Comparison of ENCODE assay signal across 26 cellular contexts in genomic region chr6:109282732-109283131, GRCh38.
A peak's percentile ranks its signal among the peaks of the same experiment; 100 is the strongest.
DNase-seq lines count a peak whose midpoint lies in the region; ATAC-seq, FAIRE-seq and TF ChIP-seq lines count a peak whose summit lies in the region.
"Had no signal": no experiment of that assay in that cellular context is flagged by ENCODE, and none has a peak within 500 bp of the region (broad histone marks: within the 10 kb centered on the region; RNA-seq: fewer than 3 reads in every experiment).

No MANE protein-coding gene starts in this region.

- ATAC-seq in K562 = no peak
- no peak for ATAC-seq in psoas muscle
- ATAC-seq: A549 had no signal

- H3K79me2 ChIP-seq in K562 (ENCODE audit: control insufficient read depth, insufficient read depth, low read length) (no peaks in the 10 kb centered on the region), osteoblast (ENCODE audit: insufficient read depth, low read length) (no peaks in the 10 kb centered on the region)

- CTCF ChIA-PET in K562 (lab: Yijun Ruan, JAX; ENCODE audit: low intra/inter-chr PET ratio) = no interaction called here

- in situ Hi-C loops in KBM-7 (cut with MboI; ENCODE audit: low pct_unique_long_range_greater_than_20kb, low sequenced_read_pairs) (no loop called here), K562 (cut with MboI) (no loop called here)

- no peak for TF ChIP-seq EP300 in K562 (IDR thresholded peaks at IDR 0.05; ENCODE audit: low read length)

- H3K9ac ChIP-seq in K562 (ENCODE audit: insufficient read depth in 1 of 2, low read depth in 2 of 2, low read length in 2 of 2) = no peak overlapping the region
- H3K9ac ChIP-seq: SK-N-SH had no signal

- POLR2A ChIA-PET in K562 (lab: Yijun Ruan, JAX) = interaction anchor here (1.0 kb wide), 1 partner anchor 13 kb away, joined by 4 read pairs; no protein-coding TSS in a partner anchor

- H3K4me1 ChIP-seq in K562 (replicated peaks in 1 of 2; ENCODE audit: control insufficient read depth in 2 of 2, insufficient read depth in 2 of 2, low read length in 2 of 2) = peaks cover 11 to 13% of the 10 kb centered on the region in 2 experiments; a peak in 4 of 5 replicates
- H3K4me1 ChIP-seq in psoas muscle = no peaks in the 10 kb centered on the region
- no peaks in the 10 kb centered on the region for H3K4me1 ChIP-seq in osteoblast (ENCODE audit: insufficient read depth, low read length)
- H3K4me1 ChIP-seq: A549, BE2C had no signal

- FAIRE-seq in K562 (lab: Jason Lieb, UNC) = no peak
- FAIRE-seq: A549, H1 had no signal

- TF ChIP-seq RAD21 in K562 (CRISPR knock-in tag; conservative IDR thresholded peaks at IDR 0.05 in 1 of 2, IDR thresholded peaks at IDR 0.05 in 1 of 2) = no peak

- intact Hi-C loops in K562 (cut with micrococcal nuclease) = no loop called here
- intact Hi-C loops in psoas muscle (cut with DNase I) = loop anchor here in 1 of 2 donors (10.0 kb wide), 1 partner anchor 48 kb away; no protein-coding TSS in a partner anchor

- 100% methylated on average over 1 of the region's 1 CpG for WGBS in K562 (ENCODE audit: insufficient coverage, low coverage, missing lambda C conversion rate)
- WGBS in psoas muscle, 3 donors = 92 to 100% (median 93%) methylated on average over 1 of the region's 1 CpG

- no peaks in the 10 kb centered on the region for H3K9me1 ChIP-seq in K562 (ENCODE audit: control insufficient read depth, insufficient read depth, low read length)

- TF ChIP-seq CTCF in NB4 (IDR thresholded peaks at IDR 0.05; ENCODE audit: low read depth, low read length) = no peak
- TF ChIP-seq CTCF in K562 (IDR thresholded peaks at IDR 0.05 in 2 of 3, conservative IDR thresholded peaks at IDR 0.05 in 1 of 3; ENCODE audit: insufficient read depth in 2 of 3, low read depth in 1 of 3, low read length in 3 of 3) = no peak
- TF ChIP-seq CTCF in GM20000 (IDR thresholded peaks at IDR 0.05; ENCODE audit: extremely low read depth, missing control alignments) = no peak
- TF ChIP-seq CTCF in psoas muscle (IDR thresholded peaks at IDR 0.05) = no peak
- no peak for TF ChIP-seq CTCF in osteoblast (IDR thresholded peaks at IDR 0.05; ENCODE audit: extremely low read depth, low read depth, low read length)

- H3K9me3 ChIP-seq in K562 (replicated peaks; ENCODE audit: control insufficient read depth, insufficient read depth, low read depth, low read length) (no peaks in the 10 kb centered on the region), psoas muscle (no peaks in the 10 kb centered on the region), osteoblast (ENCODE audit: low read depth, low read length) (no peaks in the 10 kb centered on the region)
- H3K9me3 ChIP-seq: A549, BE2C, SK-N-SH had no signal

- H3K4me2 ChIP-seq in K562 (ENCODE audit: insufficient read depth, low read length) (no peak overlapping the region), osteoblast (ENCODE audit: insufficient read depth, low read length) (no peak overlapping the region)
- H3K4me2 ChIP-seq: A549, PC-9, SK-N-SH had no signal

- no TSS peak for BruUV-seq in K562 (replicated peaks; lab: Mats Ljungman, UMichigan)

- DNase-seq in KBM-7 (peak; percentile 41), NB4 (ENCODE audit: low read depth) (peak; percentile 21), OCI-M1 (lab: John Stamatoyannopoulos, UW) (peak; percentile 36), K562 (ENCODE audit: extremely low read depth in 1 of 4, low spot score in 3 of 4) (no peak), GM20000 (ENCODE audit: low spot score) (no peak), psoas muscle (no peak), NCI-H1417 treated with DMSO at 0.1 percent for 48 hours (lab: John Stamatoyannopoulos, UW) (no peak), osteoblast (ENCODE audit: insufficient read length, low spot score, missing footprints) (no peak)
- DNase-seq: BE2C; CD4-positive, CD25-positive, alpha-beta regulatory T cell; DMS79; IMR-90; Karpas-422; NCI-H1092 treated with DMSO at 0.1 percent for 48 hours; NCI-H146; NCI-H2029; NCI-H2227 treated with DMSO at 0.1 percent for 48 hours; NCI-H510A; NCI-H748 treated with DMSO at 0.1 percent for 48 hours; PC-9; RPMI8226; SHP77; SK-N-SH; T-helper 1 cell had no signal

- H4K20me1 ChIP-seq in K562 (replicated peaks; ENCODE audit: control insufficient read depth, insufficient read depth, low read length) (no peaks in the 10 kb centered on the region), osteoblast (ENCODE audit: insufficient read depth, low read length) (no peaks in the 10 kb centered on the region)

- H3K36me3 ChIP-seq in K562 (ENCODE audit: control insufficient read depth, insufficient read depth, low read length) = no peaks in the 10 kb centered on the region
- no peaks in the 10 kb centered on the region for H3K36me3 ChIP-seq in psoas muscle (ENCODE audit: insufficient read depth in 1 of 2, low read depth in 1 of 2)
- no peaks in the 10 kb centered on the region for H3K36me3 ChIP-seq in osteoblast (ENCODE audit: insufficient read depth, low read length)
- H3K36me3 ChIP-seq: BE2C had no signal

- TF ChIP-seq POLR2A in NB4 (IDR thresholded peaks at IDR 0.05; ENCODE audit: extremely low read depth, insufficient read length) (no peak), K562 (conservative IDR thresholded peaks at IDR 0.05) (no peak)

- no peak overlapping the region for H2AFZ ChIP-seq in K562 (ENCODE audit: low read depth, low read length)
- no peak overlapping the region for H2AFZ ChIP-seq in osteoblast (ENCODE audit: low read length)
- H2AFZ ChIP-seq: PC-9 had no signal

- H3K4me3 ChIP-seq in NB4 (ENCODE audit: low read depth, low read length) (no peak overlapping the region), K562 (no peak overlapping the region), psoas muscle (no peak overlapping the region), osteoblast (ENCODE audit: insufficient read depth, low read length) (no peak overlapping the region)
- H3K4me3 ChIP-seq: A549, PC-9 had no signal

- H3K27me3 ChIP-seq in K562 (ENCODE audit: control insufficient read depth in 2 of 2, insufficient read depth in 2 of 2, low read length in 2 of 2) (no peaks in the 10 kb centered on the region), psoas muscle (ENCODE audit: insufficient read depth in 3 of 3, low read length in 2 of 3) (no peaks in the 10 kb centered on the region), osteoblast (ENCODE audit: insufficient read depth, low read length) (peaks cover 22% of the 10 kb centered on the region)
- H3K27me3 ChIP-seq: BE2C had no signal

- no peak overlapping the region for H3K27ac ChIP-seq in K562 (ENCODE audit: extremely low read depth, low read depth, low read length)
- H3K27ac ChIP-seq in psoas muscle = no peak overlapping the region
- H3K27ac ChIP-seq in osteoblast (ENCODE audit: low read depth, low read length) = no peak overlapping the region
- H3K27ac ChIP-seq: A549, PC-9 had no signal

TF ChIP-seq in K562, 482 proteins besides CTCF, POLR2A, EP300 and RAD21:
- TF ChIP-seq SPI1 (IDR thresholded peaks at IDR 0.05; ENCODE audit: borderline replicate concordance, low read depth, low read length) = peak; percentile 44; the same call in 1 of the 2 replicates
- TF ChIP-seq ELK3 (CRISPR knock-in tag; IDR thresholded peaks at IDR 0.05) = no peak

Comparison
In these comparisons a context has a peak if more than half of its experiments do, and no peak if none do; other contexts are left out.
1. DNase-seq: peak in KBM-7 (single experiment), NB4 (single experiment) and OCI-M1 (single experiment); none in K562 (0 of 4), GM20000 (single experiment), psoas muscle (0 of 2), NCI-H1417 treated with DMSO at 0.1 percent for 48 hours (single experiment) and osteoblast (single experiment).